18 cellular contexts compared by ENCODE assay signal in the genomic region with DNA sequence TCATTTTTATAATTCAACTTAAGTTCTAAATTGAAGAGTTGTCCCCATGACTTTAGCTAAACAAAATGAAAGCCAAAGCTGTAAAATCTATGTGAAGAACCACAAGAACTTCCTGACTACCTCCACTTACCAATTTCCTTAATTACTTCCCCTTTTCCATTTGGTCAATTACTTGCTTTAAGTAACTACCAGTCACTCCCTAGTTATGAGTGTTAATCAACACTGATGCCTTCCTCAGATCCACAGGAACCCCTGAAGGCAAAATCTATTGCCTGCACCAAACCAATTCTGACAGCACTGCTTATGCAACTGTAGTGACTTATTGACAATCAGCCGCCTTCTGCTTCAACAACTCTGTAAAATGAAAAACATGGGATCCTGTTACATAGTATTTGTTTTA. TPM values are rescaled to one million over a fixed set of nuclear protein-coding genes. Genes with fewer than 3 reads are reported as not detected.
DNase-seq lines count a peak whose midpoint lies in the region; ATAC-seq and TF ChIP-seq lines count a peak whose summit lies in the region.
"Had no signal": no experiment of that assay in that cellular context is flagged by ENCODE, and none has a peak within 500 bp of the region (broad histone marks: within the 10 kb centered on the region; RNA-seq: fewer than 3 reads in every experiment).

No MANE protein-coding gene starts in this region.

- H3K9me3 ChIP-seq in HEK293 (ENCODE audit: control insufficient read depth, insufficient read depth, low read depth, low read length) (no peaks in the 10 kb centered on the region), OCI-LY7 (ENCODE audit: low read length) (no peaks in the 10 kb centered on the region)
- H3K9me3 ChIP-seq: heart left ventricle, lower lobe of right lung, SJSA1 had no signal

- CTCF ChIA-PET in activated CD8-positive, alpha-beta memory T cell treated with anti-CD3 and anti-CD28 coated beads, Interleukin-2, amount 10 ng/mL, durations not matched to agents 7 days and 5 days (lab: Charles Lee): interaction anchor here (0.5 kb wide), 1 partner anchor 45 kb away, joined by 4 read pairs; no protein-coding TSS in a partner anchor
- CTCF ChIA-PET in HEK293 (lab: Yijun Ruan, JAX) (no interaction called here), OCI-LY7 (lab: Charles Lee; ENCODE audit: unreplicated experiment) (no interaction called here)
- CTCF ChIA-PET in activated CD4-positive, alpha-beta memory T cell treated with anti-CD3 and anti-CD28 coated beads, Interleukin-2, amount 10 ng/mL, durations not matched to agents 7 days and 5 days (lab: Charles Lee): no interaction called here

- H3K4me3 ChIP-seq in HEK293 (ENCODE audit: low read depth, low read length) (no peak overlapping the region), OCI-LY7 (ENCODE audit: low read depth, low read length, poor library complexity, severe bottlenecking) (no peak overlapping the region)
- H3K4me3 ChIP-seq: heart left ventricle, lower lobe of right lung, SJSA1 had no signal

- no peaks in the 10 kb centered on the region for H3K27me3 Mint-ChIP-seq in activated CD8-positive, alpha-beta memory T cell treated with anti-CD3 and anti-CD28 coated beads, Interleukin-2, amount 10 ng/mL, durations not matched to agents 7 days and 5 days
- H3K27me3 Mint-ChIP-seq in activated CD4-positive, alpha-beta memory T cell treated with anti-CD3 and anti-CD28 coated beads, Interleukin-2, amount 10 ng/mL, durations not matched to agents 7 days and 5 days: no peaks in the 10 kb centered on the region
- no peaks in the 10 kb centered on the region for H3K27me3 Mint-ChIP-seq in nephron progenitor cell (ENCODE audit: low read depth, poor library complexity)
- H3K27me3 Mint-ChIP-seq in stimulated activated naive B cell treated with anti-CD40 and anti-IgM and Interleukin-4, amounts not matched to agents 10 μg/mL and 1 μg/mL and 100 μg/mL, for 72 hours: no peaks in the 10 kb centered on the region

- H3K27ac ChIP-seq in HEK293 (ENCODE audit: extremely low read depth, low read depth, low read length) (no peak overlapping the region), OCI-LY7 (ENCODE audit: low read depth, low read length, poor library complexity, severe bottlenecking) (no peak overlapping the region)
- H3K27ac ChIP-seq: heart left ventricle, lower lobe of right lung, SJSA1 had no signal

- peaks cover 19% of the 10 kb centered on the region; the same call in 1 of the 2 replicates for H3K79me2 ChIP-seq in OCI-LY7 (ENCODE audit: insufficient read depth, low read depth, low read length)

- peaks cover 64% of the 10 kb centered on the region for H3K36me3 Mint-ChIP-seq in activated CD8-positive, alpha-beta memory T cell treated with anti-CD3 and anti-CD28 coated beads, Interleukin-2, amount 10 ng/mL, durations not matched to agents 7 days and 5 days
- peaks cover 82% of the 10 kb centered on the region for H3K36me3 Mint-ChIP-seq in activated CD4-positive, alpha-beta memory T cell treated with anti-CD3 and anti-CD28 coated beads, Interleukin-2, amount 10 ng/mL, durations not matched to agents 7 days and 5 days (ENCODE audit: low read depth)
- peaks cover 91% of the 10 kb centered on the region for H3K36me3 Mint-ChIP-seq in nephron progenitor cell (ENCODE audit: low read depth)
- H3K36me3 Mint-ChIP-seq in stimulated activated naive B cell treated with anti-CD40 and anti-IgM and Interleukin-4, amounts not matched to agents 10 μg/mL and 1 μg/mL and 100 μg/mL, for 72 hours: peaks cover 26 to 35% of the 10 kb centered on the region in 2 donors

- no peaks in the 10 kb centered on the region for H3K9me3 Mint-ChIP-seq in activated CD8-positive, alpha-beta memory T cell treated with anti-CD3 and anti-CD28 coated beads, Interleukin-2, amount 10 ng/mL, durations not matched to agents 7 days and 5 days (ENCODE audit: low read depth)
- H3K9me3 Mint-ChIP-seq in activated CD4-positive, alpha-beta memory T cell treated with anti-CD3 and anti-CD28 coated beads, Interleukin-2, amount 10 ng/mL, durations not matched to agents 7 days and 5 days: no peaks in the 10 kb centered on the region
- H3K9me3 Mint-ChIP-seq in nephron progenitor cell: peaks cover 28% of the 10 kb centered on the region
- H3K9me3 Mint-ChIP-seq in stimulated activated naive B cell treated with anti-CD40 and anti-IgM and Interleukin-4, amounts not matched to agents 10 μg/mL and 1 μg/mL and 100 μg/mL, for 72 hours: no peaks in the 10 kb centered on the region

- BruUV-seq in OCI-LY7 (replicated peaks; lab: Mats Ljungman, UMichigan): no TSS peak

- peak overlapping the region; percentile 68 for H3K27ac Mint-ChIP-seq in activated CD8-positive, alpha-beta memory T cell treated with anti-CD3 and anti-CD28 coated beads, Interleukin-2, amount 10 ng/mL, durations not matched to agents 7 days and 5 days
- H3K27ac Mint-ChIP-seq in activated CD4-positive, alpha-beta memory T cell treated with anti-CD3 and anti-CD28 coated beads, Interleukin-2, amount 10 ng/mL, durations not matched to agents 7 days and 5 days: peak overlapping the region; percentile 73
- H3K27ac Mint-ChIP-seq in nephron progenitor cell: peak overlapping the region; percentile 29
- H3K27ac Mint-ChIP-seq in stimulated activated naive B cell treated with anti-CD40 and anti-IgM and Interleukin-4, amounts not matched to agents 10 μg/mL and 1 μg/mL and 100 μg/mL, for 72 hours: no peak overlapping the region

- H4K20me1 ChIP-seq in OCI-LY7 (ENCODE audit: insufficient read depth, low read length): peaks cover 5% of the 10 kb centered on the region; the same call in 1 of the 2 replicates

- H2AFZ ChIP-seq in OCI-LY7 (ENCODE audit: low read length): no peak overlapping the region

- intact Hi-C loops in OCI-LY7 (cut with micrococcal nuclease; ENCODE audit: unreplicated experiment): no loop called here

- ATAC-seq in activated CD8-positive, alpha-beta memory T cell treated with anti-CD3 and anti-CD28 coated beads, Interleukin-2, amount 10 ng/mL, durations not matched to agents 7 days and 5 days: no peak
- no peak for ATAC-seq in stimulated activated naive B cell treated with anti-CD40 and anti-IgM and Interleukin-4, amounts not matched to agents 10 μg/mL and 1 μg/mL and 100 μg/mL, for 72 hours (replicated peaks)
- ATAC-seq in HG02840 (IDR thresholded peaks at IDR 0.05; ENCODE audit: low FRiP score, unreplicated experiment): no peak
- ATAC-seq: heart left ventricle; lower lobe of right lung; stimulated activated naive CD8-positive, alpha-beta T cell treated with anti-CD3 and anti-CD28 coated beads, Interleukin-15, Interleukin-2, amounts not matched to agents 100 U/mL and 50 U/mL, for 24 hours had no signal

- peaks cover 64% of the 10 kb centered on the region for H3K4me1 Mint-ChIP-seq in activated CD8-positive, alpha-beta memory T cell treated with anti-CD3 and anti-CD28 coated beads, Interleukin-2, amount 10 ng/mL, durations not matched to agents 7 days and 5 days
- peaks cover 73% of the 10 kb centered on the region for H3K4me1 Mint-ChIP-seq in activated CD4-positive, alpha-beta memory T cell treated with anti-CD3 and anti-CD28 coated beads, Interleukin-2, amount 10 ng/mL, durations not matched to agents 7 days and 5 days
- peaks cover 9% of the 10 kb centered on the region for H3K4me1 Mint-ChIP-seq in nephron progenitor cell
- H3K4me1 Mint-ChIP-seq in stimulated activated naive B cell treated with anti-CD40 and anti-IgM and Interleukin-4, amounts not matched to agents 10 μg/mL and 1 μg/mL and 100 μg/mL, for 72 hours: peaks cover 8 to 12% of the 10 kb centered on the region in 2 donors

- no peak overlapping the region for H3K4me3 Mint-ChIP-seq in activated CD8-positive, alpha-beta memory T cell treated with anti-CD3 and anti-CD28 coated beads, Interleukin-2, amount 10 ng/mL, durations not matched to agents 7 days and 5 days
- no peak overlapping the region for H3K4me3 Mint-ChIP-seq in activated CD4-positive, alpha-beta memory T cell treated with anti-CD3 and anti-CD28 coated beads, Interleukin-2, amount 10 ng/mL, durations not matched to agents 7 days and 5 days
- no peak overlapping the region for H3K4me3 Mint-ChIP-seq in nephron progenitor cell
- no peak overlapping the region for H3K4me3 Mint-ChIP-seq in stimulated activated naive B cell treated with anti-CD40 and anti-IgM and Interleukin-4, amounts not matched to agents 10 μg/mL and 1 μg/mL and 100 μg/mL, for 72 hours

- no peak overlapping the region for H3K4me2 ChIP-seq in OCI-LY7 (ENCODE audit: low read length)

- H3K4me1 ChIP-seq in HEK293 (ENCODE audit: control insufficient read depth, insufficient read depth, low read length) (no peaks in the 10 kb centered on the region), OCI-LY7 (ENCODE audit: insufficient read depth, low read length, poor library complexity, severe bottlenecking) (peaks cover 19% of the 10 kb centered on the region)
- H3K4me1 ChIP-seq: lower lobe of right lung, SJSA1 had no signal

- POLR2A ChIA-PET in HEK293 (lab: Yijun Ruan, JAX) (interaction anchor here (0.6 to 2.6 kb wide), 2 partner anchors 10 to 54 kb away, joined by 5 to 24 read pairs; partner anchors contain the start of gene RBMX), OCI-LY7 (lab: Charles Lee) (interaction anchor here (1.1 to 1.2 kb wide), 2 partner anchors 10 to 90 kb away, joined by 3 to 4 read pairs; partner anchors contain the start of gene RBMX)
- POLR2A ChIA-PET in activated CD4-positive, alpha-beta memory T cell treated with anti-CD3 and anti-CD28 coated beads, Interleukin-2, amount 10 ng/mL, durations not matched to agents 7 days and 5 days (lab: Charles Lee): interaction anchor here (3.9 kb wide), 1 partner anchor 10 kb away, joined by 31 read pairs; the partner anchor contains the start of gene RBMX

- H3K36me3 ChIP-seq in HEK293 (ENCODE audit: control insufficient read depth in 2 of 2, insufficient read depth in 1 of 2, low read length in 2 of 2): peaks cover 44 to 85% of the 10 kb centered on the region in 2 experiments
- H3K36me3 ChIP-seq in OCI-LY7 (ENCODE audit: insufficient read depth, low read length): peaks cover 93% of the 10 kb centered on the region

- no peaks in the 10 kb centered on the region for H3K9me2 ChIP-seq in OCI-LY7 (ENCODE audit: insufficient read depth, low read length)

- TF ChIP-seq CTCF in HEK293 (tag by site-specific recombination; IDR thresholded peaks at IDR 0.05) (no peak), nephron progenitor cell (IDR thresholded peaks at IDR 0.05) (no peak), OCI-LY7 (conservative IDR thresholded peaks at IDR 0.05; ENCODE audit: low read length) (no peak)

- no peak for DNase-seq in activated CD8-positive, alpha-beta memory T cell treated with anti-CD3 and anti-CD28 coated beads, Interleukin-2, amount 10 ng/mL, durations not matched to agents 7 days and 5 days
- no peak for DNase-seq in activated CD8-positive, alpha-beta memory T cell treated with anti-CD3 and anti-CD28 coated beads, Interleukin-2, amount 50 U/mL, for 48 hours
- DNase-seq in activated CD4-positive, alpha-beta memory T cell treated with anti-CD3 and anti-CD28 coated beads, Interleukin-2, amount 10 ng/mL, durations not matched to agents 7 days and 5 days: no peak
- DNase-seq in nephron progenitor cell: no peak
- DNase-seq in stimulated activated naive B cell treated with anti-CD40 and anti-IgM and Interleukin-4, amounts not matched to agents 10 μg/mL and 1 μg/mL and 100 μg/mL, for 72 hours: no peak
- DNase-seq in OCI-LY7 (ENCODE audit: low spot score): no peak
- DNase-seq: caudate nucleus; effector CD4-positive, alpha-beta T cell; H7; heart left ventricle; lower lobe of right lung; NCI-H187 treated with DMSO at 0.1 percent for 48 hours; NCI-H510A; OCI-M1; stimulated activated naive CD8-positive, alpha-beta T cell treated with anti-CD3 and anti-CD28 coated beads, Interleukin-15, Interleukin-2, amounts not matched to agents 100 U/mL and 50 U/mL, for 24 hours had no signal

RNA-seq across cellular contexts. Expression of gene RBMX, which starts 10.5 kb away (rescaled TPM):
- total RNA-seq in activated CD8-positive, alpha-beta memory T cell treated with anti-CD3 and anti-CD28 coated beads, Interleukin-2, amount 10 ng/mL, durations not matched to agents 7 days and 5 days: 100 to 1,000 TPM; 247 to 301 TPM
- total RNA-seq in activated CD4-positive, alpha-beta memory T cell treated with anti-CD3 and anti-CD28 coated beads, Interleukin-2, amount 10 ng/mL, durations not matched to agents 7 days and 5 days: 100 to 1,000 TPM; 225 to 236 TPM
- total RNA-seq in OCI-LY7 (2014; rRNA removed; shearing (Covaris generic)): 321 and 394 TPM in 2 replicates
- total RNA-seq in OCI-LY7 (2022): 342 and 367 TPM in 2 replicates
